ENCODE assay signal across 23 cellular contexts in the genomic region with DNA sequence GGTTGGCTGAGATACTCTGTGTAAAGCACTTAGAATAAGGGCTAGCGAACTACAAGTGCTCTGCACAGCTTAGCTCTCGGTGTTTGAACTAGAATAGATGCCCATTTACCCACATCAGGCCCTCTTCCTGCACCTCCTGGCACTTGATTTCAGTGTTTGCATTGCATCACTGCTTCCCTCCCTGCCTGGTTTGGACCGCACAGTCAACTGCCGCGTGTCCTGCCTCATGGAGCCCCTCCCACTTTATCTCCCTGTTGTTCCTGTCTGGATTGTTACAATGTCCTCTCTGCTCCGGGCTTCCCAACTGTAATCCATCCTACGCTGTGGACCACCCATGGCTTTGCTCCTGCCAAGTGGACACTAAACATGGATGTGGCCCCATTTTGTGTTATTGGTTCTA.
"Had no signal": no experiment of that assay in that cellular context is flagged by ENCODE, and none has a peak within 500 bp of the region (broad histone marks: within the 10 kb centered on the region; RNA-seq: fewer than 3 reads in every experiment).

No MANE protein-coding gene starts in this region.

- H3K9ac ChIP-seq: parathyroid adenoma had no signal

- H3K27me3 ChIP-seq: cardiac muscle cell, gastroesophageal sphincter, heart left ventricle, neutrophil, tibial artery had no signal

- ATAC-seq: activated CD8-positive, alpha-beta T cell treated with anti-CD3 and anti-CD28 coated beads for 36 hours; activated T-helper 17 cell treated with anti-CD3 and anti-CD28 coated beads, Interleukin-2, amount 50 U/mL, for 72 hours; gastroesophageal sphincter; natural killer cell had no signal

- H3K27ac ChIP-seq: cardiac muscle cell, gastroesophageal sphincter, heart left ventricle, neutrophil, parathyroid adenoma, tibial artery had no signal

- H3K9me3 ChIP-seq: gastroesophageal sphincter, heart left ventricle, neutrophil, tibial artery had no signal

- DNase-seq: activated B cell treated with CpG ODN at 0.5 μM for 24 hours; activated CD4-positive, alpha-beta T cell treated with anti-CD3 and anti-CD28 coated beads for 4 hours; activated CD8-positive, alpha-beta T cell treated with anti-CD3 and anti-CD28 coated beads for 36 hours; activated naive CD4-positive, alpha-beta T cell; activated naive CD8-positive, alpha-beta T cell treated with anti-CD3 and anti-CD28 coated beads for 36 hours; activated T-cell treated with anti-CD3 and anti-CD28 coated beads, Interleukin-2, amount 50 U/mL, for 1 hour; amniotic stem cell; erythroblast; heart left ventricle; natural killer cell; stimulated activated CD4-positive, alpha-beta T cell treated with anti-CD3 and anti-CD28 coated beads, Interleukin-12 subunit alpha, Interleukin-12 subunit beta, amount 100 ng/mL, for 4 hours; stimulated activated CD4-positive, alpha-beta T cell treated with anti-CD3 and anti-CD28 coated beads, Interleukin-1b, Interleukin-23, amount 100 ng/mL, for 48 hours; stimulated activated CD8-positive, alpha-beta memory T cell treated with anti-CD3 and anti-CD28 coated beads, Interleukin-4, amount 100 ng/mL, for 48 hours; stimulated activated naive CD4-positive, alpha-beta T cell treated with Interleukin-2 at 50 U/mL for 16 hours; T-helper 1 cell; T-helper 9 cell; tibial artery had no signal

- H3K4me1 ChIP-seq: gastroesophageal sphincter, heart left ventricle, parathyroid adenoma, tibial artery had no signal

- H3K4me3 ChIP-seq: cardiac muscle cell, gastroesophageal sphincter, heart left ventricle, lung, tibial artery had no signal

- H3K36me3 ChIP-seq: cardiac muscle cell, gastroesophageal sphincter, heart left ventricle, neutrophil, tibial artery had no signal
